ENCODE assay signal across 9 cellular contexts in the genomic region with DNA sequence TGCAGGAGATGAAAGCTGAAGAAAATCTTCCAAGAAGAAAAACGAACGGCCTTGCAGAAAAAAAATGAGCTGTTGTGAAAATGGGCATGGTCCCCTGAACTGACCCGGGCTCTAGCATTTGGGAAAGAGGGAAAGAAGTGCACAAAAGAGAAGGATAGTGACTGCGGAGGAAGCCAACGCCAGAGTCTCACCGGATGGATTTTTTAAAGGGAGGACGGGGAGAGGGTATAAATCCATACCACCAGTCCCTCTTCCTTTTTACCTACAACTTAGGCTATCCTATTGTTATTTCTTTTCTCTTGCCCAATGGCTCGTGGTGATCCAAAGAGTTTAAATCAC. TPM values are rescaled to one million over a fixed set of nuclear protein-coding genes. Genes with fewer than 3 reads are reported as not detected.
DNase-seq lines count a peak whose midpoint lies in the region; ATAC-seq, FAIRE-seq and TF ChIP-seq lines count a peak whose summit lies in the region.
"Had no signal": no experiment of that assay in that cellular context is flagged by ENCODE, and none has a peak within 500 bp of the region (broad histone marks: within the 10 kb centered on the region; RNA-seq: fewer than 3 reads in every experiment).

No MANE protein-coding gene starts in this region.

- DNase-seq in A549 (ENCODE audit: low read depth in 1 of 2, low spot score in 1 of 2) (no peak), HK-2 (ENCODE audit: unreplicated experiment) (peak; percentile 7), breast epithelium (ENCODE audit: low spot score in 2 of 2) (no peak), mucosa of descending colon (no peak), RCC 7860 (ENCODE audit: low spot score) (no peak), mucosa of gallbladder (ENCODE audit: low spot score) (no peak)
- no peak for DNase-seq in effector CD4-positive, alpha-beta T cell
- no peak for DNase-seq in stimulated activated CD8-positive, alpha-beta memory T cell treated with anti-CD3 and anti-CD28 coated beads, Interleukin-4, amount 100 ng/mL, for 48 hours

- no peak for TF ChIP-seq EP300 in A549 (IDR thresholded peaks at IDR 0.05)

- H3K4me1 ChIP-seq in A549 (peaks cover 17% of the 10 kb centered on the region), breast epithelium (no peaks in the 10 kb centered on the region), mucosa of descending colon (ENCODE audit: low read depth) (peaks cover 9% of the 10 kb centered on the region)

- WGBS in A549 (ENCODE audit: missing lambda C conversion rate): 9% methylated on average over 8 of the region's 8 CpGs

- peak overlapping the region; percentile 73 to 89 for H3K27ac ChIP-seq in A549
- peak overlapping the region; percentile 81 to 82 for H3K27ac ChIP-seq in breast epithelium

- peak overlapping the region; percentile 91 for H3K4me2 ChIP-seq in A549

- no peak for FAIRE-seq in A549 (lab: Jason Lieb, UNC)
- FAIRE-seq in RCC 7860 (lab: Jason Lieb, UNC): no peak

- intact Hi-C loops in breast epithelium (cut with DNase I; ENCODE audit: low total_unique reads) (loop anchor here (5.0 kb wide), 1 partner anchor 867 kb away; no protein-coding TSS in a partner anchor), mucosa of descending colon (cut with DNase I, micrococcal nuclease) (no loop called here)

- no peaks in the 10 kb centered on the region for H3K9me3 ChIP-seq in A549
- no peaks in the 10 kb centered on the region for H3K9me3 ChIP-seq in breast epithelium
- no peaks in the 10 kb centered on the region for H3K9me3 ChIP-seq in mucosa of descending colon

- no peak for TF ChIP-seq RAD21 in A549 (conservative IDR thresholded peaks at IDR 0.05 in 1 of 2, IDR thresholded peaks at IDR 0.05 in 1 of 2)

- H3K4me3 ChIP-seq in A549 (peak overlapping the region; percentile 68), breast epithelium (peak overlapping the region; percentile 66 to 93 (median 87)), mucosa of descending colon (peak overlapping the region; percentile 42)

- H3K27me3 ChIP-seq in breast epithelium: no peaks in the 10 kb centered on the region

- H3K36me3 ChIP-seq in breast epithelium (no peaks in the 10 kb centered on the region), mucosa of descending colon (ENCODE audit: low read depth) (no peaks in the 10 kb centered on the region)

- TF ChIP-seq CTCF in A549 (IDR thresholded peaks at IDR 0.05) (no peak), breast epithelium (IDR thresholded peaks at IDR 0.05) (no peak), mucosa of descending colon (IDR thresholded peaks at IDR 0.05) (no peak)

- POLR2A ChIA-PET in A549 (lab: Yijun Ruan, JAX): interaction anchor here (0.7 to 1.5 kb wide), 8 partner anchors 8 to 82 kb away, joined by 3 to 16 read pairs (median 4); partner anchors contain the start of genes LAPTM4A and MATN3

- CTCF ChIA-PET in A549 (lab: Yijun Ruan, JAX): interaction anchor here (1.1 to 1.5 kb wide), 4 partner anchors 9 to 109 kb away, joined by 3 to 4 read pairs (median 3); no protein-coding TSS in a partner anchor

- no peak for TF ChIP-seq POLR2A in A549 (IDR thresholded peaks at IDR 0.05; ENCODE audit: low read length)
- TF ChIP-seq POLR2A in breast epithelium (IDR thresholded peaks at IDR 0.05): no peak

- ATAC-seq in A549 (peak in 1 of 2 experiments; percentile 11; a peak in 3 of 6 replicates), mucosa of descending colon (no peak)

TF ChIP-seq in A549, 52 proteins besides CTCF, POLR2A, EP300 and RAD21:
- TF ChIP-seq CEBPB (IDR thresholded peaks at IDR 0.05): peak in 1 of 2 experiments; percentile 27; a peak in 1 of 4 replicates
- no peak for TF ChIP-seq CBX8 (IDR thresholded peaks at IDR 0.05)
TF ChIP-seq in A549: peak in this region for 1.

RNA-seq across cellular contexts. Expression of gene WDR35, which starts 0.6 kb away (rescaled TPM):
- polyA plus RNA-seq in A549 (2011; rRNA removed) (24.6 and 28.5 TPM in 2 replicates), A549 (2017; fragmentation: RNase III; extraction: RNeasy Plus Mini Kit Qiagen cat#74134 plus additional on column Dnase treatment) (12.1 to 14.0 TPM (median 13.6 TPM) in 3 replicates)
- polyA plus RNA-seq in A549 (2012; cell fraction: cytosol; rRNA removed): 5.7 TPM in 2 replicates
- polyA plus RNA-seq in A549 (2012; cell fraction: nucleus; rRNA removed): 7.9 and 13.0 TPM in 2 replicates
- 15.8 and 20.1 TPM in 2 replicates for polyA minus RNA-seq in A549 (2011; rRNA and poly(A)+ RNA removed)
- total RNA-seq in breast epithelium (10 to 100 TPM; 12.5 to 18.7 (median 17.7) TPM), mucosa of descending colon (1 to 10 TPM; 1.9 to 8.8 (median 2.7) TPM), mucosa of gallbladder (10.7 TPM)

RNA-seq across cellular contexts. Expression of gene MATN3, which starts 23.2 kb away (rescaled TPM):
- polyA plus RNA-seq in A549 (2011; rRNA removed): 16.8 and 21.1 TPM in 2 replicates
- polyA plus RNA-seq in A549 (2012; cell fraction: cytosol; rRNA removed): 10.2 and 11.0 TPM in 2 replicates
- 11.2 and 12.3 TPM in 2 replicates for polyA plus RNA-seq in A549 (2012; cell fraction: nucleus; rRNA removed)
- polyA plus RNA-seq in A549 (2017; fragmentation: RNase III; extraction: RNeasy Plus Mini Kit Qiagen cat#74134 plus additional on column Dnase treatment): 11.2 to 17.2 TPM (median 14.2 TPM) in 3 replicates
- polyA minus RNA-seq in A549 (2011; rRNA and poly(A)+ RNA removed): 7.5 and 7.6 TPM in 2 replicates
- 1 to 10 TPM; 1.3 to 2.9 (median 2.6) TPM for total RNA-seq in breast epithelium
- total RNA-seq in mucosa of descending colon: under 1 TPM in 2 of 3 donors, not detected in 1; 0.70 to 0.89 TPM
- 0.89 TPM for total RNA-seq in mucosa of gallbladder
- total RNA-seq: T-helper 2 cell treated with Interferon-gamma antibody and Interleukin-4, amounts not matched to agents 100 ng/mL and 5 ng/mL, for 36 hours had no signal
